Comparison of ENCODE assay signal across 1 cellular context in the genomic region with DNA sequence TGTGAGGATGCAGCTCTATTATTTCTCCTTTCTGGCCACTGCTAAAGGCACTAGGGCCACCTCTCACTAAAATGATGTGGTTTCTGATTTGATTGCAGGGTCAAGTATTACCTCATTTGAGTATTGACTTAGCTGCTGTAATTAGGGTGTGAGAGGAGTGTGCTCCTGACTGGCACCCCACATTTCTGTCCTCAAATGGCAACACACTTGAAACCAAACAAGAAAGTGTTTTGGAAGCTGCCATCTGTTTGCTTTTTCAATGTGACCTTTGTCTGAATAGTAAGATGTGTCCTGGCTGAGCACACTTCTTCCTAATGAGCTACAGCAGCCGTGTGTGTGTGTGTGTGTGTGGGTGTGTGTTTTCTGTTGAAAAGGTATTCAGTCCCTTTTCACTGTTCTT.
TF ChIP-seq lines count a peak whose summit lies in the region.

No MANE protein-coding gene starts in this region.

TF ChIP-seq in GM23338, 12 proteins besides CTCF, POLR2A, EP300 and RAD21 (continued from another document):
- TF ChIP-seq, protein P1, sequence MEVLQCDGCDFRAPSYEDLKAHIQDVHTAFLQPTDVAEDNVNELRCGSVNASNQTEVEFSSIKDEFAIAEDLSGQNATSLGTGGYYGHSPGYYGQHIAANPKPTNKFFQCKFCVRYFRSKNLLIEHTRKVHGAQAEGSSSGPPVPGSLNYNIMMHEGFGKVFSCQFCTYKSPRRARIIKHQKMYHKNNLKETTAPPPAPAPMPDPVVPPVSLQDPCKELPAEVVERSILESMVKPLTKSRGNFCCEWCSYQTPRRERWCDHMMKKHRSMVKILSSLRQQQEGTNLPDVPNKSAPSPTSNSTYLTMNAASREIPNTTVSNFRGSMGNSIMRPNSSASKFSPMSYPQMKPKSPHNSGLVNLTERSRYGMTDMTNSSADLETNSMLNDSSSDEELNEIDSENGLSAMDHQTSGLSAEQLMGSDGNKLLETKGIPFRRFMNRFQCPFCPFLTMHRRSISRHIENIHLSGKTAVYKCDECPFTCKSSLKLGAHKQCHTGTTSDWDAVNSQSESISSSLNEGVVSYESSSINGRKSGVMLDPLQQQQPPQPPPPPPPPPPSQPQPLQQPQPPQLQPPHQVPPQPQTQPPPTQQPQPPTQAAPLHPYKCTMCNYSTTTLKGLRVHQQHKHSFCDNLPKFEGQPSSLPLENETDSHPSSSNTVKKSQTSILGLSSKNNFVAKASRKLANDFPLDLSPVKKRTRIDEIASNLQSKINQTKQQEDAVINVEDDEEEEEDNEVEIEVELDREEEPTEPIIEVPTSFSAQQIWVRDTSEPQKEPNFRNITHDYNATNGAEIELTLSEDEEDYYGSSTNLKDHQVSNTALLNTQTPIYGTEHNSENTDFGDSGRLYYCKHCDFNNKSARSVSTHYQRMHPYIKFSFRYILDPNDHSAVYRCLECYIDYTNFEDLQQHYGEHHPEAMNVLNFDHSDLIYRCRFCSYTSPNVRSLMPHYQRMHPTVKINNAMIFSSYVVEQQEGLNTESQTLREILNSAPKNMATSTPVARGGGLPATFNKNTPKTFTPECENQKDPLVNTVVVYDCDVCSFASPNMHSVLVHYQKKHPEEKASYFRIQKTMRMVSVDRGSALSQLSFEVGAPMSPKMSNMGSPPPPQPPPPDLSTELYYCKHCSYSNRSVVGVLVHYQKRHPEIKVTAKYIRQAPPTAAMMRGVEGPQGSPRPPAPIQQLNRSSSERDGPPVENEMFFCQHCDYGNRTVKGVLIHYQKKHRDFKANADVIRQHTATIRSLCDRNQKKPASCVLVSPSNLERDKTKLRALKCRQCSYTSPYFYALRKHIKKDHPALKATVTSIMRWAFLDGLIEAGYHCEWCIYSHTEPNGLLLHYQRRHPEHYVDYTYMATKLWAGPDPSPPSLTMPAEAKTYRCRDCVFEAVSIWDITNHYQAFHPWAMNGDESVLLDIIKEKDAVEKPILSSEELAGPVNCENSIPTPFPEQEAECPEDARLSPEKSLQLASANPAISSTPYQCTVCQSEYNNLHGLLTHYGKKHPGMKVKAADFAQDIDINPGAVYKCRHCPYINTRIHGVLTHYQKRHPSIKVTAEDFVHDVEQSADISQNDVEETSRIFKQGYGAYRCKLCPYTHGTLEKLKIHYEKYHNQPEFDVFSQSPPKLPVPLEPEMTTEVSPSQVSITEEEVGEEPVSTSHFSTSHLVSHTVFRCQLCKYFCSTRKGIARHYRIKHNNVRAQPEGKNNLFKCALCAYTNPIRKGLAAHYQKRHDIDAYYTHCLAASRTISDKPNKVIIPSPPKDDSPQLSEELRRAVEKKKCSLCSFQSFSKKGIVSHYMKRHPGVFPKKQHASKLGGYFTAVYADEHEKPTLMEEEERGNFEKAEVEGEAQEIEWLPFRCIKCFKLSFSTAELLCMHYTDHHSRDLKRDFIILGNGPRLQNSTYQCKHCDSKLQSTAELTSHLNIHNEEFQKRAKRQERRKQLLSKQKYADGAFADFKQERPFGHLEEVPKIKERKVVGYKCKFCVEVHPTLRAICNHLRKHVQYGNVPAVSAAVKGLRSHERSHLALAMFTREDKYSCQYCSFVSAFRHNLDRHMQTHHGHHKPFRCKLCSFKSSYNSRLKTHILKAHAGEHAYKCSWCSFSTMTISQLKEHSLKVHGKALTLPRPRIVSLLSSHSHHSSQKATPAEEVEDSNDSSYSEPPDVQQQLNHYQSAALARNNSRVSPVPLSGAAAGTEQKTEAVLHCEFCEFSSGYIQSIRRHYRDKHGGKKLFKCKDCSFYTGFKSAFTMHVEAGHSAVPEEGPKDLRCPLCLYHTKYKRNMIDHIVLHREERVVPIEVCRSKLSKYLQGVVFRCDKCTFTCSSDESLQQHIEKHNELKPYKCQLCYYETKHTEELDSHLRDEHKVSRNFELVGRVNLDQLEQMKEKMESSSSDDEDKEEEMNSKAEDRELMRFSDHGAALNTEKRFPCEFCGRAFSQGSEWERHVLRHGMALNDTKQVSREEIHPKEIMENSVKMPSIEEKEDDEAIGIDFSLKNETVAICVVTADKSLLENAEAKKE (CRISPR knock-in tag; IDR thresholded peaks at IDR 0.05): no peak
- TF ChIP-seq, protein P2, sequence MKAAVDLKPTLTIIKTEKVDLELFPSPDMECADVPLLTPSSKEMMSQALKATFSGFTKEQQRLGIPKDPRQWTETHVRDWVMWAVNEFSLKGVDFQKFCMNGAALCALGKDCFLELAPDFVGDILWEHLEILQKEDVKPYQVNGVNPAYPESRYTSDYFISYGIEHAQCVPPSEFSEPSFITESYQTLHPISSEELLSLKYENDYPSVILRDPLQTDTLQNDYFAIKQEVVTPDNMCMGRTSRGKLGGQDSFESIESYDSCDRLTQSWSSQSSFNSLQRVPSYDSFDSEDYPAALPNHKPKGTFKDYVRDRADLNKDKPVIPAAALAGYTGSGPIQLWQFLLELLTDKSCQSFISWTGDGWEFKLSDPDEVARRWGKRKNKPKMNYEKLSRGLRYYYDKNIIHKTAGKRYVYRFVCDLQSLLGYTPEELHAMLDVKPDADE (IDR thresholded peaks at IDR 0.05): no peak
- TF ChIP-seq, protein P3, sequence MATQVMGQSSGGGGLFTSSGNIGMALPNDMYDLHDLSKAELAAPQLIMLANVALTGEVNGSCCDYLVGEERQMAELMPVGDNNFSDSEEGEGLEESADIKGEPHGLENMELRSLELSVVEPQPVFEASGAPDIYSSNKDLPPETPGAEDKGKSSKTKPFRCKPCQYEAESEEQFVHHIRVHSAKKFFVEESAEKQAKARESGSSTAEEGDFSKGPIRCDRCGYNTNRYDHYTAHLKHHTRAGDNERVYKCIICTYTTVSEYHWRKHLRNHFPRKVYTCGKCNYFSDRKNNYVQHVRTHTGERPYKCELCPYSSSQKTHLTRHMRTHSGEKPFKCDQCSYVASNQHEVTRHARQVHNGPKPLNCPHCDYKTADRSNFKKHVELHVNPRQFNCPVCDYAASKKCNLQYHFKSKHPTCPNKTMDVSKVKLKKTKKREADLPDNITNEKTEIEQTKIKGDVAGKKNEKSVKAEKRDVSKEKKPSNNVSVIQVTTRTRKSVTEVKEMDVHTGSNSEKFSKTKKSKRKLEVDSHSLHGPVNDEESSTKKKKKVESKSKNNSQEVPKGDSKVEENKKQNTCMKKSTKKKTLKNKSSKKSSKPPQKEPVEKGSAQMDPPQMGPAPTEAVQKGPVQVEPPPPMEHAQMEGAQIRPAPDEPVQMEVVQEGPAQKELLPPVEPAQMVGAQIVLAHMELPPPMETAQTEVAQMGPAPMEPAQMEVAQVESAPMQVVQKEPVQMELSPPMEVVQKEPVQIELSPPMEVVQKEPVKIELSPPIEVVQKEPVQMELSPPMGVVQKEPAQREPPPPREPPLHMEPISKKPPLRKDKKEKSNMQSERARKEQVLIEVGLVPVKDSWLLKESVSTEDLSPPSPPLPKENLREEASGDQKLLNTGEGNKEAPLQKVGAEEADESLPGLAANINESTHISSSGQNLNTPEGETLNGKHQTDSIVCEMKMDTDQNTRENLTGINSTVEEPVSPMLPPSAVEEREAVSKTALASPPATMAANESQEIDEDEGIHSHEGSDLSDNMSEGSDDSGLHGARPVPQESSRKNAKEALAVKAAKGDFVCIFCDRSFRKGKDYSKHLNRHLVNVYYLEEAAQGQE (IDR thresholded peaks at IDR 0.05; ENCODE audit: unreplicated experiment): no peak
